In the genomic region with DNA sequence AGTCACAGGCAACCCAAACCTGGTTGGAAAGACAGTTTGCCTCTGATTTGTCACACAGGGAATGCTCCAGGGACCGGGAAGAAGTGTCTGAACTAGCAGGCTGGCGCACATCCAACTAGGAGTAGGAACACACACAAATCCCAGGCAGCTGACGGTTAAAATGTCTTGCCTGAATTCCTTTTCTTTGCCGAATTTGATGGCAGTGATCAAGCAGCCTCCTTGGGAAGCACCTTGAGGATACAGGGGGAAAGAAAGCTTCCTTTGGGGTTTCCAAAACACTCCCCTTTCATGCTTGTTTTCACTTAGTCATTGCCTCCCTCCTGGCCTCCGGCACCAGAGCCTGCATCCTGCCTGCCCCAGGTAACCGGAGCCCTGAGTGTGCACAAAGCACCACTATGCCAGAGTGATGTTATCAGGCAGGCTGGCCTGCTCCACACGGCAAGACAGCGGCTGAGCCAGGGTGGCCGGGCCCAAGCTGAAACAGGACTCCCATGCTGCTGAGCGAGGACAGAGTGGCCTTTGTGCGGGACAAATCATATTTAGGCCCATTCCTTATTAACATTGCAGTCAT, we compare ENCODE assay signal across 1 cellular context.
TF ChIP-seq lines count a peak whose summit lies in the region.

No MANE protein-coding gene starts in this region.

TF ChIP-seq in HepG2, 621 proteins besides CTCF, POLR2A, EP300 and RAD21 (continued from another document):
- TF ChIP-seq, protein P1, sequence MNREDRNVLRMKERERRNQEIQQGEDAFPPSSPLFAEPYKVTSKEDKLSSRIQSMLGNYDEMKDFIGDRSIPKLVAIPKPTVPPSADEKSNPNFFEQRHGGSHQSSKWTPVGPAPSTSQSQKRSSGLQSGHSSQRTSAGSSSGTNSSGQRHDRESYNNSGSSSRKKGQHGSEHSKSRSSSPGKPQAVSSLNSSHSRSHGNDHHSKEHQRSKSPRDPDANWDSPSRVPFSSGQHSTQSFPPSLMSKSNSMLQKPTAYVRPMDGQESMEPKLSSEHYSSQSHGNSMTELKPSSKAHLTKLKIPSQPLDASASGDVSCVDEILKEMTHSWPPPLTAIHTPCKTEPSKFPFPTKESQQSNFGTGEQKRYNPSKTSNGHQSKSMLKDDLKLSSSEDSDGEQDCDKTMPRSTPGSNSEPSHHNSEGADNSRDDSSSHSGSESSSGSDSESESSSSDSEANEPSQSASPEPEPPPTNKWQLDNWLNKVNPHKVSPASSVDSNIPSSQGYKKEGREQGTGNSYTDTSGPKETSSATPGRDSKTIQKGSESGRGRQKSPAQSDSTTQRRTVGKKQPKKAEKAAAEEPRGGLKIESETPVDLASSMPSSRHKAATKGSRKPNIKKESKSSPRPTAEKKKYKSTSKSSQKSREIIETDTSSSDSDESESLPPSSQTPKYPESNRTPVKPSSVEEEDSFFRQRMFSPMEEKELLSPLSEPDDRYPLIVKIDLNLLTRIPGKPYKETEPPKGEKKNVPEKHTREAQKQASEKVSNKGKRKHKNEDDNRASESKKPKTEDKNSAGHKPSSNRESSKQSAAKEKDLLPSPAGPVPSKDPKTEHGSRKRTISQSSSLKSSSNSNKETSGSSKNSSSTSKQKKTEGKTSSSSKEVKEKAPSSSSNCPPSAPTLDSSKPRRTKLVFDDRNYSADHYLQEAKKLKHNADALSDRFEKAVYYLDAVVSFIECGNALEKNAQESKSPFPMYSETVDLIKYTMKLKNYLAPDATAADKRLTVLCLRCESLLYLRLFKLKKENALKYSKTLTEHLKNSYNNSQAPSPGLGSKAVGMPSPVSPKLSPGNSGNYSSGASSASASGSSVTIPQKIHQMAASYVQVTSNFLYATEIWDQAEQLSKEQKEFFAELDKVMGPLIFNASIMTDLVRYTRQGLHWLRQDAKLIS (CRISPR knock-in tag; IDR thresholded peaks at IDR 0.05): no peak
TF ChIP-seq in HepG2: peak in this region for 1.
